1 cellular context compared by ENCODE assay signal in the genomic region with DNA sequence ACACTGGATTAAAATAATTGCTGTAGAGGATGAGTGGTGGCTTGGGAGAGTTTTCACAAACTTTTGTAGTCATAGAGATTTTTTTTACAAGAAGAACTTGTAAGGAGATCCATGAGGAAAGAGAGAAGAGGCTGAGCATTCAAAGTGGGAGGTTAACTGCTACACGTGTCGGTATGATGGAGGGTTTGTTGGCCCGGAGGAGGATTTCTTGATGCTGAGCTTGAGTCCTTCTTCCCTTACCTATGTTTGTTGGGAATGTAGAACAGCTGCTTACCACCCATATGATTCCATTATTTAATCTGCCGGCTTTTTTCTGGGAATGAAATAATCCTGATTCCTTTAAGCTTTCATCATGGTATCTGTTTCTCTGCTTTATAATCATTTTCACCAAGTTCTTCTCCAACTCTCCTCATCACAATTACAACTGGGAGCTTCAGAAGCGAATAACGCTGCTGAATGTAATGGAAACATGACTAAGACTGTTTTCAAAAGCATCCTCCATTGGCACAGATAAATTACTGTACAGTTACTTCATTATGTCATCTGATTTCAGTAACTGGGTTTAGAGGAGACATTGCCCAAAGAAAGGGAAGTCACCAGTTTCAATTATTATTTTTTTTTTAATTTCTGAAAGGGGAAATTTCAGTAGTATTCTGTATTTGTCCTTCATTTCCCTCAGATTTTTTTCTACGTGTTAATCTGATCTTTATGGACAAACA.
TF ChIP-seq lines count a peak whose summit lies in the region.

No MANE protein-coding gene starts in this region.

TF ChIP-seq in GM23338, 12 proteins besides CTCF, POLR2A, EP300 and RAD21 (continued from another document):
- TF ChIP-seq, protein P1, sequence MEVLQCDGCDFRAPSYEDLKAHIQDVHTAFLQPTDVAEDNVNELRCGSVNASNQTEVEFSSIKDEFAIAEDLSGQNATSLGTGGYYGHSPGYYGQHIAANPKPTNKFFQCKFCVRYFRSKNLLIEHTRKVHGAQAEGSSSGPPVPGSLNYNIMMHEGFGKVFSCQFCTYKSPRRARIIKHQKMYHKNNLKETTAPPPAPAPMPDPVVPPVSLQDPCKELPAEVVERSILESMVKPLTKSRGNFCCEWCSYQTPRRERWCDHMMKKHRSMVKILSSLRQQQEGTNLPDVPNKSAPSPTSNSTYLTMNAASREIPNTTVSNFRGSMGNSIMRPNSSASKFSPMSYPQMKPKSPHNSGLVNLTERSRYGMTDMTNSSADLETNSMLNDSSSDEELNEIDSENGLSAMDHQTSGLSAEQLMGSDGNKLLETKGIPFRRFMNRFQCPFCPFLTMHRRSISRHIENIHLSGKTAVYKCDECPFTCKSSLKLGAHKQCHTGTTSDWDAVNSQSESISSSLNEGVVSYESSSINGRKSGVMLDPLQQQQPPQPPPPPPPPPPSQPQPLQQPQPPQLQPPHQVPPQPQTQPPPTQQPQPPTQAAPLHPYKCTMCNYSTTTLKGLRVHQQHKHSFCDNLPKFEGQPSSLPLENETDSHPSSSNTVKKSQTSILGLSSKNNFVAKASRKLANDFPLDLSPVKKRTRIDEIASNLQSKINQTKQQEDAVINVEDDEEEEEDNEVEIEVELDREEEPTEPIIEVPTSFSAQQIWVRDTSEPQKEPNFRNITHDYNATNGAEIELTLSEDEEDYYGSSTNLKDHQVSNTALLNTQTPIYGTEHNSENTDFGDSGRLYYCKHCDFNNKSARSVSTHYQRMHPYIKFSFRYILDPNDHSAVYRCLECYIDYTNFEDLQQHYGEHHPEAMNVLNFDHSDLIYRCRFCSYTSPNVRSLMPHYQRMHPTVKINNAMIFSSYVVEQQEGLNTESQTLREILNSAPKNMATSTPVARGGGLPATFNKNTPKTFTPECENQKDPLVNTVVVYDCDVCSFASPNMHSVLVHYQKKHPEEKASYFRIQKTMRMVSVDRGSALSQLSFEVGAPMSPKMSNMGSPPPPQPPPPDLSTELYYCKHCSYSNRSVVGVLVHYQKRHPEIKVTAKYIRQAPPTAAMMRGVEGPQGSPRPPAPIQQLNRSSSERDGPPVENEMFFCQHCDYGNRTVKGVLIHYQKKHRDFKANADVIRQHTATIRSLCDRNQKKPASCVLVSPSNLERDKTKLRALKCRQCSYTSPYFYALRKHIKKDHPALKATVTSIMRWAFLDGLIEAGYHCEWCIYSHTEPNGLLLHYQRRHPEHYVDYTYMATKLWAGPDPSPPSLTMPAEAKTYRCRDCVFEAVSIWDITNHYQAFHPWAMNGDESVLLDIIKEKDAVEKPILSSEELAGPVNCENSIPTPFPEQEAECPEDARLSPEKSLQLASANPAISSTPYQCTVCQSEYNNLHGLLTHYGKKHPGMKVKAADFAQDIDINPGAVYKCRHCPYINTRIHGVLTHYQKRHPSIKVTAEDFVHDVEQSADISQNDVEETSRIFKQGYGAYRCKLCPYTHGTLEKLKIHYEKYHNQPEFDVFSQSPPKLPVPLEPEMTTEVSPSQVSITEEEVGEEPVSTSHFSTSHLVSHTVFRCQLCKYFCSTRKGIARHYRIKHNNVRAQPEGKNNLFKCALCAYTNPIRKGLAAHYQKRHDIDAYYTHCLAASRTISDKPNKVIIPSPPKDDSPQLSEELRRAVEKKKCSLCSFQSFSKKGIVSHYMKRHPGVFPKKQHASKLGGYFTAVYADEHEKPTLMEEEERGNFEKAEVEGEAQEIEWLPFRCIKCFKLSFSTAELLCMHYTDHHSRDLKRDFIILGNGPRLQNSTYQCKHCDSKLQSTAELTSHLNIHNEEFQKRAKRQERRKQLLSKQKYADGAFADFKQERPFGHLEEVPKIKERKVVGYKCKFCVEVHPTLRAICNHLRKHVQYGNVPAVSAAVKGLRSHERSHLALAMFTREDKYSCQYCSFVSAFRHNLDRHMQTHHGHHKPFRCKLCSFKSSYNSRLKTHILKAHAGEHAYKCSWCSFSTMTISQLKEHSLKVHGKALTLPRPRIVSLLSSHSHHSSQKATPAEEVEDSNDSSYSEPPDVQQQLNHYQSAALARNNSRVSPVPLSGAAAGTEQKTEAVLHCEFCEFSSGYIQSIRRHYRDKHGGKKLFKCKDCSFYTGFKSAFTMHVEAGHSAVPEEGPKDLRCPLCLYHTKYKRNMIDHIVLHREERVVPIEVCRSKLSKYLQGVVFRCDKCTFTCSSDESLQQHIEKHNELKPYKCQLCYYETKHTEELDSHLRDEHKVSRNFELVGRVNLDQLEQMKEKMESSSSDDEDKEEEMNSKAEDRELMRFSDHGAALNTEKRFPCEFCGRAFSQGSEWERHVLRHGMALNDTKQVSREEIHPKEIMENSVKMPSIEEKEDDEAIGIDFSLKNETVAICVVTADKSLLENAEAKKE (CRISPR knock-in tag; IDR thresholded peaks at IDR 0.05), result no peak
- TF ChIP-seq, protein P2, sequence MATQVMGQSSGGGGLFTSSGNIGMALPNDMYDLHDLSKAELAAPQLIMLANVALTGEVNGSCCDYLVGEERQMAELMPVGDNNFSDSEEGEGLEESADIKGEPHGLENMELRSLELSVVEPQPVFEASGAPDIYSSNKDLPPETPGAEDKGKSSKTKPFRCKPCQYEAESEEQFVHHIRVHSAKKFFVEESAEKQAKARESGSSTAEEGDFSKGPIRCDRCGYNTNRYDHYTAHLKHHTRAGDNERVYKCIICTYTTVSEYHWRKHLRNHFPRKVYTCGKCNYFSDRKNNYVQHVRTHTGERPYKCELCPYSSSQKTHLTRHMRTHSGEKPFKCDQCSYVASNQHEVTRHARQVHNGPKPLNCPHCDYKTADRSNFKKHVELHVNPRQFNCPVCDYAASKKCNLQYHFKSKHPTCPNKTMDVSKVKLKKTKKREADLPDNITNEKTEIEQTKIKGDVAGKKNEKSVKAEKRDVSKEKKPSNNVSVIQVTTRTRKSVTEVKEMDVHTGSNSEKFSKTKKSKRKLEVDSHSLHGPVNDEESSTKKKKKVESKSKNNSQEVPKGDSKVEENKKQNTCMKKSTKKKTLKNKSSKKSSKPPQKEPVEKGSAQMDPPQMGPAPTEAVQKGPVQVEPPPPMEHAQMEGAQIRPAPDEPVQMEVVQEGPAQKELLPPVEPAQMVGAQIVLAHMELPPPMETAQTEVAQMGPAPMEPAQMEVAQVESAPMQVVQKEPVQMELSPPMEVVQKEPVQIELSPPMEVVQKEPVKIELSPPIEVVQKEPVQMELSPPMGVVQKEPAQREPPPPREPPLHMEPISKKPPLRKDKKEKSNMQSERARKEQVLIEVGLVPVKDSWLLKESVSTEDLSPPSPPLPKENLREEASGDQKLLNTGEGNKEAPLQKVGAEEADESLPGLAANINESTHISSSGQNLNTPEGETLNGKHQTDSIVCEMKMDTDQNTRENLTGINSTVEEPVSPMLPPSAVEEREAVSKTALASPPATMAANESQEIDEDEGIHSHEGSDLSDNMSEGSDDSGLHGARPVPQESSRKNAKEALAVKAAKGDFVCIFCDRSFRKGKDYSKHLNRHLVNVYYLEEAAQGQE (IDR thresholded peaks at IDR 0.05; ENCODE audit: unreplicated experiment), result no peak
- TF ChIP-seq JUNB (IDR thresholded peaks at IDR 0.05; ENCODE audit: unreplicated experiment), result no peak
